In genomic region chr20:25863536-25864325, GRCh38 we compare ENCODE assay signal across 8 cellular contexts.
A peak's percentile ranks its signal among the peaks of the same experiment; 100 is the strongest.
DNase-seq lines count a peak whose midpoint lies in the region; ATAC-seq and TF ChIP-seq lines count a peak whose summit lies in the region.

No MANE protein-coding gene starts in this region.

- DNase-seq in G401 (ENCODE audit: low spot score) (peak; percentile 77), OCI-LY7 (ENCODE audit: low spot score) (no peak), posterior cingulate gyrus (peak in 6 of 10 donors; percentile 26 to 94 (median 41)), activated gamma-delta T cell treated with Interleukin-2 at 50 U/mL for 16 hours (no peak), T1000 (lab: John Stamatoyannopoulos, UW) (no peak)

- H3K4me3 ChIP-seq in OCI-LY7 (ENCODE audit: low read depth, low read length, poor library complexity, severe bottlenecking) (peak overlapping the region; percentile 25), esophagus (ENCODE audit: low read depth in 1 of 2, low read length in 2 of 2) (peak overlapping the region; percentile 35 to 47)

- no peaks in the 10 kb centered on the region for H4K20me1 ChIP-seq in OCI-LY7 (ENCODE audit: insufficient read depth, low read length)

- no peaks in the 10 kb centered on the region for H3K36me3 ChIP-seq in OCI-LY7 (ENCODE audit: insufficient read depth, low read length)
- H3K36me3 ChIP-seq in esophagus (ENCODE audit: control insufficient read depth in 2 of 2, insufficient read depth in 2 of 2, low read length in 1 of 2), result no peaks in the 10 kb centered on the region

- intact Hi-C loops in OCI-LY7 (cut with micrococcal nuclease; ENCODE audit: unreplicated experiment), result no loop called here
- intact Hi-C loops in posterior cingulate gyrus (cut with DNase I), result no loop called here

- 25 to 30% methylated on average over 20 to 21 of the region's 21 CpGs for WGBS in esophagus, 2 donors

- CTCF ChIA-PET in OCI-LY7 (lab: Charles Lee; ENCODE audit: unreplicated experiment), result no interaction called here

- ATAC-seq in GM18909 (IDR thresholded peaks at IDR 0.05; ENCODE audit: poor library complexity, unreplicated experiment) (no peak), HG03432 (IDR thresholded peaks at IDR 0.05; ENCODE audit: unreplicated experiment) (no peak)

- no peak for TF ChIP-seq CTCF in OCI-LY7 (conservative IDR thresholded peaks at IDR 0.05; ENCODE audit: low read length)

- POLR2A ChIA-PET in OCI-LY7 (lab: Charles Lee), result no interaction called here

- H3K79me2 ChIP-seq in OCI-LY7 (ENCODE audit: insufficient read depth, low read depth, low read length), result no peaks in the 10 kb centered on the region

- H3K9me3 ChIP-seq in OCI-LY7 (ENCODE audit: low read length), result no peaks in the 10 kb centered on the region
- H3K9me3 ChIP-seq in esophagus (ENCODE audit: control insufficient read depth in 2 of 2, insufficient read depth in 1 of 2, low read depth in 1 of 2, low read length in 1 of 2), result no peaks in the 10 kb centered on the region

- no peaks in the 10 kb centered on the region for H3K9me2 ChIP-seq in OCI-LY7 (ENCODE audit: insufficient read depth, low read length)

- H3K27ac ChIP-seq in OCI-LY7 (ENCODE audit: low read depth, low read length, poor library complexity, severe bottlenecking) (no peak overlapping the region), esophagus (ENCODE audit: low read depth in 2 of 2, low read length in 1 of 2) (no peak overlapping the region)

- no peak overlapping the region for H2AFZ ChIP-seq in OCI-LY7 (ENCODE audit: low read length)

- in situ Hi-C loops in G401 (cut with HindIII; ENCODE audit: low sequenced_read_pairs), result no loop called here

- H3K27me3 ChIP-seq in esophagus (ENCODE audit: control insufficient read depth in 1 of 2, insufficient read depth in 2 of 2, low read length in 2 of 2), result peaks cover 0 to 3% of the 10 kb centered on the region in 2 donors

- peak overlapping the region; percentile 44 for H3K4me2 ChIP-seq in OCI-LY7 (ENCODE audit: low read length)

- H3K4me1 ChIP-seq in OCI-LY7 (ENCODE audit: insufficient read depth, low read length, poor library complexity, severe bottlenecking) (no peaks in the 10 kb centered on the region), esophagus (ENCODE audit: control insufficient read depth in 2 of 2, insufficient read depth in 2 of 2, low read length in 1 of 2) (peaks cover 9 to 33% of the 10 kb centered on the region in 2 donors)

- no TSS peak for BruUV-seq in OCI-LY7 (replicated peaks; lab: Mats Ljungman, UMichigan)

Comparison
In these comparisons a context has a peak if more than half of its experiments do, and no peak if none do; other contexts are left out.
1. DNase-seq: peak in G401 (single experiment) and posterior cingulate gyrus (6 of 10); none in OCI-LY7 (single experiment), activated gamma-delta T cell treated with Interleukin-2 at 50 U/mL for 16 hours (single experiment) and T1000 (single experiment).